In genomic region chr11:64848214-64848778, GRCh38 we compare ENCODE assay signal across 10 cellular contexts. TPM values are rescaled to one million over a fixed set of nuclear protein-coding genes. Genes with fewer than 3 reads are reported as not detected.
A peak's percentile ranks its signal among the peaks of the same experiment; 100 is the strongest.
DNase-seq lines count a peak whose midpoint lies in the region; ATAC-seq, FAIRE-seq and TF ChIP-seq lines count a peak whose summit lies in the region.
"Had no signal": no experiment of that assay in that cellular context is flagged by ENCODE, and none has a peak within 500 bp of the region (broad histone marks: within the 10 kb centered on the region; RNA-seq: fewer than 3 reads in every experiment).

No MANE protein-coding gene starts in this region.

- in situ Hi-C loops in HAP-1 (cut with MboI; ENCODE audit: low sequenced_read_pairs): loop anchor here (5.0 to 10.0 kb wide), 2 partner anchors 44 to 267 kb away; partner anchors contain the start of genes TM7SF2 and ZNHIT2
- in situ Hi-C loops in GM13976 (cut with MboI; ENCODE audit: low sequenced_read_pairs, unreplicated experiment): loop anchor here (5.0 kb wide), 1 partner anchor 44 kb away; no protein-coding TSS in a partner anchor

- no peak for TF ChIP-seq EP300 in A549 (IDR thresholded peaks at IDR 0.05)

- peak overlapping the region; percentile 79 to 100 (median 88) for H3K27ac Mint-ChIP-seq in CD8-positive, alpha-beta memory T cell
- peak overlapping the region; percentile 41 for H3K27ac Mint-ChIP-seq in T-helper 17 cell

- TF ChIP-seq RAD21 in A549 (conservative IDR thresholded peaks at IDR 0.05 in 1 of 2, IDR thresholded peaks at IDR 0.05 in 1 of 2): no peak

- H3K4me3 ChIP-seq in A549 (no peak overlapping the region), lower lobe of right lung (no peak overlapping the region), HAP-1 (no peak overlapping the region)
- H3K4me3 ChIP-seq in CD8-positive, alpha-beta memory T cell (ENCODE audit: low read length): no peak overlapping the region

- H3K27me3 Mint-ChIP-seq in CD8-positive, alpha-beta memory T cell: no peaks in the 10 kb centered on the region
- no peaks in the 10 kb centered on the region for H3K27me3 Mint-ChIP-seq in T-helper 17 cell

- POLR2A ChIA-PET in A549 (lab: Yijun Ruan, JAX): interaction anchor here (0.7 to 1.7 kb wide), 7 partner anchors 29 to 159 kb away, joined by 3 to 7 read pairs (median 3); partner anchors contain the start of genes BATF2 and EHD1
- POLR2A ChIA-PET in CD8-positive, alpha-beta memory T cell (lab: Charles Lee): interaction anchor here (0.9 to 24.3 kb wide), 8 partner anchors 11 to 104 kb away, joined by 3 to 569 read pairs (median 14); partner anchors contain the start of gene EHD1

- no peak for TF ChIP-seq POLR2A in A549 (IDR thresholded peaks at IDR 0.05; ENCODE audit: low read length)

- H3K27ac ChIP-seq in A549: peak overlapping the region; percentile 9 to 92; a peak in 4 of 6 replicates
- no peak overlapping the region for H3K27ac ChIP-seq in CD8-positive, alpha-beta memory T cell (ENCODE audit: low read depth, low read length)
- H3K27ac ChIP-seq in lower lobe of right lung: peak overlapping the region; percentile 48

- whole genome bisulfite sequencing in A549 (ENCODE audit: missing lambda C conversion rate): 83% methylated on average over 6 of the region's 6 CpGs

- no peak for FAIRE-seq in A549 (lab: Jason Lieb, UNC)

- no peak for TF ChIP-seq CTCF in A549 (IDR thresholded peaks at IDR 0.05)
- no peak for TF ChIP-seq CTCF in lower lobe of right lung (IDR thresholded peaks at IDR 0.05)
- TF ChIP-seq CTCF in GM13976 (IDR thresholded peaks at IDR 0.05; ENCODE audit: borderline replicate concordance, control extremely low read depth, extremely low read depth, insufficient read depth, missing control alignments): no peak

- H3K36me3 ChIP-seq in CD8-positive, alpha-beta memory T cell (ENCODE audit: insufficient read depth, low read length): no peaks in the 10 kb centered on the region
- H3K36me3 ChIP-seq in lower lobe of right lung (peaks cover 1% of the 10 kb centered on the region), HAP-1 (replicated peaks) (no peaks in the 10 kb centered on the region)

- H3K4me1 Mint-ChIP-seq in CD8-positive, alpha-beta memory T cell: peaks cover 61 to 76% (median 74%) of the 10 kb centered on the region in 3 donors
- peaks cover 46% of the 10 kb centered on the region for H3K4me1 Mint-ChIP-seq in T-helper 17 cell

- H3K4me3 Mint-ChIP-seq in CD8-positive, alpha-beta memory T cell: peak overlapping the region in 4 of 7 donors; percentile 15 to 44 (median 26)
- no peak overlapping the region for H3K4me3 Mint-ChIP-seq in T-helper 17 cell

- peaks cover 0 to 15% (median 0%) of the 10 kb centered on the region in 3 donors for H3K36me3 Mint-ChIP-seq in CD8-positive, alpha-beta memory T cell
- no peaks in the 10 kb centered on the region for H3K36me3 Mint-ChIP-seq in T-helper 17 cell (ENCODE audit: low read depth)

- DNase-seq in A549 (ENCODE audit: low read depth in 1 of 2, low spot score in 1 of 2) (no peak), T-helper 17 cell (no peak), lower lobe of right lung (no peak), NCI-H2107 treated with DMSO at 0.1 percent for 48 hours (lab: John Stamatoyannopoulos, UW; ENCODE audit: unreplicated experiment) (no peak), HAP-1 (ENCODE audit: low spot score in 2 of 2) (no peak), GM13976 (ENCODE audit: low spot score) (no peak)
- DNase-seq in CD8-positive, alpha-beta memory T cell: no peak
- no peak for DNase-seq in activated CD4-positive, CD25-positive, alpha-beta regulatory T cell (lab: John Stamatoyannopoulos, UW)
- DNase-seq: activated CD4-positive, alpha-beta T cell treated with anti-CD3 and anti-CD28 coated beads for 1 hour; anterior cingulate cortex had no signal

- intact Hi-C loops in lower lobe of right lung (cut with DNase I): no loop called here

- ATAC-seq in A549 (no peak), T-helper 17 cell (no peak), lower lobe of right lung (no peak)

- peaks cover 74% of the 10 kb centered on the region for H3K4me1 ChIP-seq in A549
- peaks cover 72% of the 10 kb centered on the region for H3K4me1 ChIP-seq in CD8-positive, alpha-beta memory T cell (ENCODE audit: insufficient read depth, low read length)
- H3K4me1 ChIP-seq in lower lobe of right lung: peaks cover 78% of the 10 kb centered on the region
- peaks cover 9% of the 10 kb centered on the region for H3K4me1 ChIP-seq in HAP-1

- CTCF ChIA-PET in A549 (lab: Yijun Ruan, JAX): interaction anchor here (0.6 to 39.4 kb wide), 28 partner anchors 9 to 660 kb away, joined by 3 to 1607 read pairs (median 4); partner anchors contain the start of genes ARL2, BATF2, EHD1 and RASGRP2
- CTCF ChIA-PET in CD8-positive, alpha-beta memory T cell (lab: Charles Lee): interaction anchor here (0.8 to 32.1 kb wide), 18 partner anchors 8 to 280 kb away, joined by 3 to 1256 read pairs (median 4); partner anchors contain the start of genes ARL2, EHD1, MAP4K2 and PPP2R5B

- H3K27me3 ChIP-seq in CD8-positive, alpha-beta memory T cell (ENCODE audit: insufficient read depth, low read length, poor library complexity, severe bottlenecking): no peaks in the 10 kb centered on the region
- H3K27me3 ChIP-seq in lower lobe of right lung (ENCODE audit: low read depth) (no peaks in the 10 kb centered on the region), HAP-1 (ENCODE audit: low read depth) (no peaks in the 10 kb centered on the region)

- H3K9me3 Mint-ChIP-seq in CD8-positive, alpha-beta memory T cell: no peaks in the 10 kb centered on the region

- H3K4me2 ChIP-seq in A549: 0 out of 3 replicates have a peak overlapping the region, but pooled peaks have one; percentile 4

- H3K9me3 ChIP-seq in A549 (no peaks in the 10 kb centered on the region), T-helper 17 cell (ENCODE audit: control insufficient read depth, low read length, poor library complexity, severe bottlenecking) (no peaks in the 10 kb centered on the region), lower lobe of right lung (no peaks in the 10 kb centered on the region), HAP-1 (no peaks in the 10 kb centered on the region)
- no peaks in the 10 kb centered on the region for H3K9me3 ChIP-seq in CD8-positive, alpha-beta memory T cell (ENCODE audit: low read length)

TF ChIP-seq in A549, 52 proteins besides CTCF, POLR2A, EP300 and RAD21 (continues in another document):
- no peak for TF ChIP-seq EHF (CRISPR knock-in tag; IDR thresholded peaks at IDR 0.05)
- TF ChIP-seq HOXB5 (CRISPR knock-in tag; IDR thresholded peaks at IDR 0.05): no peak
- no peak for TF ChIP-seq BCL3 (IDR thresholded peaks at IDR 0.05)
- no peak for TF ChIP-seq JUNB (IDR thresholded peaks at IDR 0.05)
- no peak for TF ChIP-seq CHD4 (IDR thresholded peaks at IDR 0.05; ENCODE audit: borderline replicate concordance)
- TF ChIP-seq ZNF302 (CRISPR knock-in tag; IDR thresholded peaks at IDR 0.05): no peak
- TF ChIP-seq KDM1A (IDR thresholded peaks at IDR 0.05; ENCODE audit: low read depth): no peak
- no peak for TF ChIP-seq ESRRA (IDR thresholded peaks at IDR 0.05; ENCODE audit: borderline replicate concordance, low read length)
- TF ChIP-seq HOXA7 (CRISPR knock-in tag; IDR thresholded peaks at IDR 0.05): no peak

RNA-seq across cellular contexts. Expression of gene CDC42BPG, which starts 3.8 kb away (rescaled TPM):
- 0.35 and 0.50 TPM in 2 replicates for polyA plus RNA-seq in A549 (2011; rRNA removed)
- 0.26 and 0.49 TPM in 2 replicates for polyA plus RNA-seq in A549 (2012; cell fraction: cytosol; rRNA removed)
- 1.3 and 1.8 TPM in 2 replicates for polyA plus RNA-seq in A549 (2012; cell fraction: nucleus; rRNA removed)
- polyA plus RNA-seq in A549 (2017; fragmentation: RNase III; extraction: RNeasy Plus Mini Kit Qiagen cat#74134 plus additional on column Dnase treatment): 1.0 to 1.1 TPM (median 1.0 TPM) in 3 replicates
- polyA minus RNA-seq in A549 (2011; rRNA and poly(A)+ RNA removed): 0.45 and 1.0 TPM in 2 replicates
- 1 to 10 TPM in 1 of 2 experiments, under 1 TPM in 1; 0.66 to 2.3 TPM for total RNA-seq in CD8-positive, alpha-beta memory T cell
- polyA plus RNA-seq in CD8-positive, alpha-beta memory T cell: 0.52 TPM
- total RNA-seq in T-helper 17 cell: 1 to 10 TPM; 4.0 to 7.7 TPM
- total RNA-seq in lower lobe of right lung: 16.3 TPM

RNA-seq across cellular contexts. Expression of gene EHD1, which starts 30.1 kb away (rescaled TPM):
- 25.9 and 27.7 TPM in 2 replicates for polyA plus RNA-seq in A549 (2011; rRNA removed)
- polyA plus RNA-seq in A549 (2012; cell fraction: cytosol; rRNA removed): 96.0 and 103 TPM in 2 replicates
- 153 and 200 TPM in 2 replicates for polyA plus RNA-seq in A549 (2012; cell fraction: nucleus; rRNA removed)
- polyA plus RNA-seq in A549 (2017; fragmentation: RNase III; extraction: RNeasy Plus Mini Kit Qiagen cat#74134 plus additional on column Dnase treatment): 37.8 to 52.4 TPM (median 43.4 TPM) in 3 replicates
- 65.8 and 67.3 TPM in 2 replicates for polyA minus RNA-seq in A549 (2011; rRNA and poly(A)+ RNA removed)
- 100 to 1,000 TPM; 102 to 110 TPM for total RNA-seq in CD8-positive, alpha-beta memory T cell
- polyA plus RNA-seq in CD8-positive, alpha-beta memory T cell: 258 TPM
- total RNA-seq in T-helper 17 cell: 100 to 1,000 TPM; 184 to 212 TPM
- total RNA-seq in lower lobe of right lung: 73.4 TPM

RNA-seq across cellular contexts. Expression of gene MEN1, which starts 37.9 kb away (rescaled TPM):
- polyA plus RNA-seq in A549 (2011; rRNA removed) (17.0 and 18.5 TPM in 2 replicates), A549 (2017; fragmentation: RNase III; extraction: RNeasy Plus Mini Kit Qiagen cat#74134 plus additional on column Dnase treatment) (30.2 to 35.5 TPM (median 34.7 TPM) in 3 replicates)
- 50.1 and 64.4 TPM in 2 replicates for polyA plus RNA-seq in A549 (2012; cell fraction: cytosol; rRNA removed)
- 94.3 and 126 TPM in 2 replicates for polyA plus RNA-seq in A549 (2012; cell fraction: nucleus; rRNA removed)
- polyA minus RNA-seq in A549 (2011; rRNA and poly(A)+ RNA removed): 13.9 and 14.7 TPM in 2 replicates
- 10 to 100 TPM; 45.8 to 47.7 TPM for total RNA-seq in CD8-positive, alpha-beta memory T cell
- 45.0 TPM for polyA plus RNA-seq in CD8-positive, alpha-beta memory T cell
- total RNA-seq in T-helper 17 cell (10 to 100 TPM; 25.8 to 27.0 TPM), lower lobe of right lung (22.7 TPM)

RNA-seq across cellular contexts. Expression of gene MAP4K2, which starts 45.3 kb away (rescaled TPM):
- 9.4 and 10.2 TPM in 2 replicates for polyA plus RNA-seq in A549 (2011; rRNA removed)
- 13.1 and 13.5 TPM in 2 replicates for polyA plus RNA-seq in A549 (2012; cell fraction: cytosol; rRNA removed)
- polyA plus RNA-seq in A549 (2012; cell fraction: nucleus; rRNA removed): 25.7 and 33.8 TPM in 2 replicates
- 8.4 to 10.6 TPM (median 9.9 TPM) in 3 replicates for polyA plus RNA-seq in A549 (2017; fragmentation: RNase III; extraction: RNeasy Plus Mini Kit Qiagen cat#74134 plus additional on column Dnase treatment)
- polyA minus RNA-seq in A549 (2011; rRNA and poly(A)+ RNA removed): 11.3 and 17.7 TPM in 2 replicates
- total RNA-seq in CD8-positive, alpha-beta memory T cell: 10 to 100 TPM; 54.8 to 55.3 TPM
- 39.0 TPM for polyA plus RNA-seq in CD8-positive, alpha-beta memory T cell
- total RNA-seq in T-helper 17 cell: 10 to 100 TPM; 97.8 to 99.2 TPM
- 29.1 TPM for total RNA-seq in lower lobe of right lung
